In genomic region chr4:11367371-11367770, GRCh38 we compare ENCODE assay signal across 14 cellular contexts.
DNase-seq lines count a peak whose midpoint lies in the region; ATAC-seq and TF ChIP-seq lines count a peak whose summit lies in the region.
"Had no signal": no experiment of that assay in that cellular context is flagged by ENCODE, and none has a peak within 500 bp of the region (broad histone marks: within the 10 kb centered on the region; RNA-seq: fewer than 3 reads in every experiment).

No MANE protein-coding gene starts in this region.

- ATAC-seq in activated CD4-positive, CD25-positive, alpha-beta regulatory T cell treated with anti-CD3 and anti-CD28 coated beads, Interleukin-2, amount 50 U/mL, for 24 hours, result no peak

- TF ChIP-seq CTCF in fibroblast of pulmonary artery (IDR thresholded peaks at IDR 0.05; ENCODE audit: low read length, missing control alignments) (no peak), endothelial cell (IDR thresholded peaks at IDR 0.05; ENCODE audit: unreplicated experiment) (no peak)

- no peaks in the 10 kb centered on the region for H3K4me1 Mint-ChIP-seq in endothelial cell (ENCODE audit: unreplicated experiment)

- DNase-seq in COLO829 (ENCODE audit: low spot score), result peak; percentile 89
- DNase-seq in NCI-H69 (lab: John Stamatoyannopoulos, UW), result peak; percentile 87
- peak; percentile 97 for DNase-seq in fibroblast of pulmonary artery (ENCODE audit: low read depth)
- peak; percentile 7 for DNase-seq in myocyte (ENCODE audit: low read depth)
- no peak for DNase-seq in Kasumi-1 (lab: John Stamatoyannopoulos, UW)
- no peak for DNase-seq in SW480 (ENCODE audit: low spot score)
- no peak for DNase-seq in endothelial cell (ENCODE audit: low spot score)
- DNase-seq: activated CD8-positive, alpha-beta memory T cell treated with anti-CD3 and anti-CD28 coated beads for 24 hours; BE2C; HFFc6; lower lobe of right lung had no signal

- H3K9me3 Mint-ChIP-seq in endothelial cell (ENCODE audit: unreplicated experiment), result no peaks in the 10 kb centered on the region

- peaks cover 2% of the 10 kb centered on the region for H3K27me3 Mint-ChIP-seq in endothelial cell (ENCODE audit: unreplicated experiment)

- no peaks in the 10 kb centered on the region for H3K36me3 Mint-ChIP-seq in endothelial cell (ENCODE audit: low read depth, unreplicated experiment)

- H3K4me3 Mint-ChIP-seq in endothelial cell (ENCODE audit: unreplicated experiment), result no peak overlapping the region
- H3K4me3 Mint-ChIP-seq: HFFc6 had no signal

- no peak overlapping the region for H3K4me3 ChIP-seq in fibroblast of pulmonary artery (replicated peaks; ENCODE audit: low read depth, low read length)
- H3K4me3 ChIP-seq: coronary artery, lower lobe of right lung, Peyer's patch had no signal

- no peak overlapping the region for H3K27ac Mint-ChIP-seq in endothelial cell (ENCODE audit: unreplicated experiment)
- H3K27ac Mint-ChIP-seq: HFFc6 had no signal

Comparison
In these comparisons a context has a peak if more than half of its experiments do, and no peak if none do; other contexts are left out.
1. DNase-seq: peak in COLO829 (single experiment), NCI-H69 (single experiment), fibroblast of pulmonary artery (single experiment) and myocyte (single experiment); none in Kasumi-1 (0 of 2), SW480 (single experiment) and endothelial cell (single experiment).